Comparison of ENCODE assay signal across 11 cellular contexts in genomic region chr2:167331636-167332232, GRCh38. TPM values are rescaled to one million over a fixed set of nuclear protein-coding genes. Genes with fewer than 3 reads are reported as not detected.
DNase-seq lines count a peak whose midpoint lies in the region; ATAC-seq and TF ChIP-seq lines count a peak whose summit lies in the region.
"Had no signal": no experiment of that assay in that cellular context is flagged by ENCODE, and none has a peak within 500 bp of the region (broad histone marks: within the 10 kb centered on the region; RNA-seq: fewer than 3 reads in every experiment).

No MANE protein-coding gene starts in this region.

- H3K27ac ChIP-seq in upper lobe of left lung = no peak overlapping the region

- H3K36me3 ChIP-seq in upper lobe of left lung = no peaks in the 10 kb centered on the region

- DNase-seq in AG04449 (ENCODE audit: low read depth, low spot score) = no peak
- peak; percentile 21 for DNase-seq in Jurkat, Clone E6-1 (ENCODE audit: low read depth, low spot score)
- no peak for DNase-seq in fibroblast of mammary gland (ENCODE audit: low read depth)
- DNase-seq in glomerular visceral epithelial cell (ENCODE audit: extremely low spot score) = no peak
- no peak for DNase-seq in SW480 (ENCODE audit: low spot score)
- DNase-seq in upper lobe of left lung = no peak
- DNase-seq in NCI-H1436 (lab: John Stamatoyannopoulos, UW) = no peak
- DNase-seq: activated CD4-positive, CD25-positive, alpha-beta regulatory T cell treated with anti-CD3 and anti-CD28 coated beads, Interleukin-2, amount 50 U/mL, for 72 hours; CD4-positive, alpha-beta memory T cell; NCI-H446 treated with DMSO at 0.1 percent for 48 hours had no signal

- peak; percentile 67 for ATAC-seq in GM19463 (IDR thresholded peaks at IDR 0.05; ENCODE audit: unreplicated experiment)
- ATAC-seq in upper lobe of left lung (ENCODE audit: low FRiP score in 2 of 2) = no peak

- POLR2A ChIA-PET in AG04449 (lab: Yijun Ruan, JAX) = no interaction called here

- no peaks in the 10 kb centered on the region for H3K4me1 ChIP-seq in upper lobe of left lung

- H3K27me3 ChIP-seq in upper lobe of left lung = no peaks in the 10 kb centered on the region

- CTCF ChIA-PET in AG04449 (lab: Yijun Ruan, JAX) = no interaction called here

- H3K4me3 ChIP-seq in AG04449 (ENCODE audit: low read depth, low read length) = no peak overlapping the region
- no peak overlapping the region for H3K4me3 ChIP-seq in Jurkat, Clone E6-1 (ENCODE audit: low read length)
- H3K4me3 ChIP-seq in fibroblast of mammary gland (ENCODE audit: control insufficient read depth, low read depth, low read length) = no peak overlapping the region
- no peak overlapping the region for H3K4me3 ChIP-seq in upper lobe of left lung

- no peak for TF ChIP-seq POLR2A in upper lobe of left lung (IDR thresholded peaks at IDR 0.05)

- H3K9me3 ChIP-seq in upper lobe of left lung = no peaks in the 10 kb centered on the region

- 80% methylated on average over 5 of the region's 5 CpGs; no CpG with 5 or more reads in 1 of the 2 donors for WGBS in upper lobe of left lung, 2 donors

- peak; percentile 8 for TF ChIP-seq CTCF in AG04449 (IDR thresholded peaks at IDR 0.05; ENCODE audit: insufficient read depth, low read length, missing control alignments)
- peak; percentile 23 for TF ChIP-seq CTCF in fibroblast of mammary gland (conservative IDR thresholded peaks at IDR 0.05; ENCODE audit: control insufficient read depth, insufficient read depth, low read depth, low read length)
- TF ChIP-seq CTCF in upper lobe of left lung (IDR thresholded peaks at IDR 0.05) = no peak

- TF ChIP-seq EP300 in upper lobe of left lung (IDR thresholded peaks at IDR 0.05) = no peak

RNA-seq across cellular contexts. Expression of gene B3GALT1, which starts 38.9 kb away (rescaled TPM):
- not detected for polyA plus RNA-seq in Jurkat, Clone E6-1 (2012; ENCODE audit: insufficient read depth, insufficient read length)
- under 1 TPM in 3 of 6 donors, not detected in 3; 0.06 to 0.22 (median 0.20) TPM for total RNA-seq in upper lobe of left lung
- total RNA-seq: CD4-positive, alpha-beta memory T cell had no signal
- polyA plus RNA-seq: CD4-positive, alpha-beta memory T cell had no signal

Comparison
In these comparisons a context has a peak if more than half of its experiments do, and no peak if none do; other contexts are left out.
1. CTCF ChIP-seq: peak in AG04449 (single experiment) and fibroblast of mammary gland (single experiment); none in upper lobe of left lung (0 of 6).